Comparison of ENCODE assay signal across 32 cellular contexts in the genomic region with DNA sequence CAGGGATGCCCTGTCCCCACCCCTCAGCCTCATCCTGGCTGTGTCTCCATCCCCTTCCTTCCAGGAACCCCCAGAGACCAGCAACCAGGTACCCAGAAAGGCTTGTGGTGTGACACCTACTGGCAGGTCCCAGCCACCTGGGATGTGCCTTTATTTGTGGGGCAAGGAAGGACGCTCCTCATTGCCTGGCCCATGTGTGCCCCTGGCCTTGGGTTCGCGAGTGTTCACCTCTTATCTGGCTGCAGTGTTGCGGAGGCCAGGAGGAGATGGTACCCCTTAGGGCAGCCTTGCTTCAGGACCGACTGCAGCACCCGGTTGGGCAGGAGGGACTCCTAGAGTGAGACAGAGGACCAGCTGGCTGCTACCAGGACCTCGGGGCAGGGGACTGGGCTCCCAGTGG. TPM values are rescaled to one million over a fixed set of nuclear protein-coding genes. Genes with fewer than 3 reads are reported as not detected.
A peak's percentile ranks its signal among the peaks of the same experiment; 100 is the strongest.
DNase-seq lines count a peak whose midpoint lies in the region; ATAC-seq and TF ChIP-seq lines count a peak whose summit lies in the region.
"Had no signal": no experiment of that assay in that cellular context is flagged by ENCODE, and none has a peak within 500 bp of the region (broad histone marks: within the 10 kb centered on the region; RNA-seq: fewer than 3 reads in every experiment).

No MANE protein-coding gene starts in this region.

- H2BK5ac ChIP-seq in trophoblast cell (ENCODE audit: low read depth, low read length, poor library complexity) = no peak overlapping the region

- H3K4me2 ChIP-seq in MM.1S (ENCODE audit: low read depth, low read length) (no peak overlapping the region), trophoblast cell (ENCODE audit: low read length) (no peak overlapping the region)

- WGBS in trophoblast cell (ENCODE audit: extremely low coverage, insufficient coverage, insufficient read length) = no CpG with 5 or more reads among the region's 7 CpGs
- 76 to 82% (median 81%) methylated on average over 6 to 7 of the region's 7 CpGs for WGBS in heart left ventricle, 4 donors

- H2AFZ ChIP-seq in MM.1S (ENCODE audit: low read length) = no peak overlapping the region
- no peak overlapping the region for H2AFZ ChIP-seq in trophoblast cell (ENCODE audit: insufficient read depth, low read length, poor library complexity)

- no peaks in the 10 kb centered on the region for H3F3A ChIP-seq in MM.1S (ENCODE audit: insufficient read depth, low read length)

- H3K4me3 ChIP-seq in MM.1S (ENCODE audit: low read length) = no peak overlapping the region
- H3K4me3 ChIP-seq in dorsolateral prefrontal cortex = no peak overlapping the region
- H3K4me3 ChIP-seq in trophoblast cell (ENCODE audit: low read depth, low read length) = no peak overlapping the region
- no peak overlapping the region for H3K4me3 ChIP-seq in uterus
- no peak overlapping the region for H3K4me3 ChIP-seq in heart left ventricle
- H3K4me3 ChIP-seq: hepatocyte, left lung, ovary, right atrium auricular region, thoracic aorta had no signal

- no peak overlapping the region for H4K12ac ChIP-seq in trophoblast cell (ENCODE audit: low read depth, low read length)

- H3K27ac ChIP-seq in MM.1S (ENCODE audit: low read length) = no peak overlapping the region
- peak overlapping the region in 55 of 59 donors; percentile 60 to 98 (median 94) for H3K27ac ChIP-seq in dorsolateral prefrontal cortex
- H3K27ac ChIP-seq in trophoblast cell (ENCODE audit: low read depth, low read length) = no peak overlapping the region
- H3K27ac ChIP-seq in uterus = no peak overlapping the region
- H3K27ac ChIP-seq in heart left ventricle = no peak overlapping the region
- H3K27ac ChIP-seq: hepatocyte, left lung, ovary, right atrium auricular region had no signal

- H3K79me2 ChIP-seq in MM.1S (ENCODE audit: low read length) (no peaks in the 10 kb centered on the region), trophoblast cell (ENCODE audit: control insufficient read depth, insufficient read depth, low read length, poor library complexity) (peaks cover 9% of the 10 kb centered on the region)
- H3K79me2 ChIP-seq: hepatocyte had no signal

- peak overlapping the region; percentile 7 for H4K91ac ChIP-seq in trophoblast cell (ENCODE audit: low read depth, low read length)

- H3K23ac ChIP-seq in trophoblast cell (ENCODE audit: low read length) = no peak overlapping the region

- no peaks in the 10 kb centered on the region for H3K9me3 ChIP-seq in MM.1S (replicated peaks; ENCODE audit: insufficient read depth, low read length)
- H3K9me3 ChIP-seq in trophoblast cell (ENCODE audit: insufficient read depth, low read depth, low read length) = no peaks in the 10 kb centered on the region
- H3K9me3 ChIP-seq in uterus = no peaks in the 10 kb centered on the region
- H3K9me3 ChIP-seq in heart left ventricle = no peaks in the 10 kb centered on the region
- H3K9me3 ChIP-seq: left lung, ovary, right atrium auricular region, thoracic aorta had no signal

- TF ChIP-seq POLR2A in uterus (IDR thresholded peaks at IDR 0.05) = no peak
- no peak for TF ChIP-seq POLR2A in heart left ventricle (IDR thresholded peaks at IDR 0.05)

- H2BK120ac ChIP-seq in trophoblast cell (ENCODE audit: insufficient read depth, low read length, poor library complexity) = no peak overlapping the region

- intact Hi-C loops in dorsolateral prefrontal cortex (cut with DNase I) (loop anchor here (5.0 kb wide), 3 partner anchors 115 to 355 kb away; no protein-coding TSS in a partner anchor), uterus (cut with DNase I; ENCODE audit: low total_unique reads) (loop anchor here (5.0 kb wide), 1 partner anchor 475 kb away; no protein-coding TSS in a partner anchor), heart left ventricle (cut with DNase I) (loop anchor here in 2 of 10 donors (2.0 to 10.0 kb wide), 3 partner anchors 437 to 481 kb away; a partner anchor contains a TSS)

- no peaks in the 10 kb centered on the region for H4K20me1 ChIP-seq in MM.1S (ENCODE audit: insufficient read depth, low read length)

- H3K18ac ChIP-seq in trophoblast cell (ENCODE audit: low read length) = no peak overlapping the region

- H3K14ac ChIP-seq in trophoblast cell (ENCODE audit: low read length) = no peak overlapping the region

- no peak overlapping the region for H4K8ac ChIP-seq in trophoblast cell (ENCODE audit: low read depth, low read length)

- H3K27me3 ChIP-seq in MM.1S (replicated peaks; ENCODE audit: insufficient read depth, low read length) = peaks cover 46% of the 10 kb centered on the region
- H3K27me3 ChIP-seq in dorsolateral prefrontal cortex = no peaks in the 10 kb centered on the region
- H3K27me3 ChIP-seq in trophoblast cell (ENCODE audit: insufficient read depth, low read length) = no peaks in the 10 kb centered on the region
- no peaks in the 10 kb centered on the region for H3K27me3 ChIP-seq in uterus
- no peaks in the 10 kb centered on the region for H3K27me3 ChIP-seq in heart left ventricle
- H3K27me3 ChIP-seq: hepatocyte, ovary, right atrium auricular region had no signal

- DNase-seq in MM.1S (no peak), dorsolateral prefrontal cortex (no peak), trophoblast cell (no peak), uterus (no peak), heart left ventricle (no peak), DMS79 (lab: John Stamatoyannopoulos, UW) (no peak)
- DNase-seq: activated CD4-positive, alpha-beta T cell treated with anti-CD3 and anti-CD28 coated beads, Interleukin-2, amount 50 U/mL, for 48 hours; activated CD8-positive, alpha-beta memory T cell treated with anti-CD3 and anti-CD28 coated beads, Interleukin-2, amount 50 U/mL, for 4 hours; activated naive CD8-positive, alpha-beta T cell treated with anti-CD3 and anti-CD28 coated beads for 36 hours; GOT3; Kasumi-1; midbrain; natural killer cell; NCI-H1105; NCI-H1930; NCI-H2227 treated with DMSO at 0.1 percent for 48 hours; NCI-H774; stimulated activated CD4-positive, alpha-beta T cell treated with anti-CD3 and anti-CD28 coated beads, Interleukin-12 subunit alpha, Interleukin-12 subunit beta, amount 100 ng/mL, for 4 hours; stimulated activated CD4-positive, alpha-beta T cell treated with anti-CD3 and anti-CD28 coated beads, Interleukin-4, amount 100 ng/mL, for 24 hours; stimulated activated naive CD4-positive, alpha-beta T cell treated with Interleukin-2 at 50 U/mL for 16 hours; T-helper 9 cell had no signal

- peaks cover 21% of the 10 kb centered on the region for H3K79me1 ChIP-seq in trophoblast cell (ENCODE audit: low read length)

- TF ChIP-seq CTCF in GM12872 (IDR thresholded peaks at IDR 0.05; ENCODE audit: insufficient read depth, low read depth, low read length) (0 out of 3 replicates have a peak, but pooled peaks have one; percentile 13), MM.1S (IDR thresholded peaks at IDR 0.05; ENCODE audit: low read length) (peak; percentile 17), dorsolateral prefrontal cortex (IDR thresholded peaks at IDR 0.05 in 54 of 56, conservative IDR thresholded peaks at IDR 0.05 in 2 of 56; ENCODE audit: low read depth in 1 of 56, partially characterized antibody in 56 of 56) (peak in 1 of 56 donors; percentile 8), uterus (IDR thresholded peaks at IDR 0.05) (no peak), heart left ventricle (IDR thresholded peaks at IDR 0.05) (no peak)

- H3K4me1 ChIP-seq in MM.1S (ENCODE audit: low read length) = peaks cover 11% of the 10 kb centered on the region
- H3K4me1 ChIP-seq in trophoblast cell (ENCODE audit: control insufficient read depth in 1 of 2, insufficient read depth in 2 of 2, low read length in 2 of 2) = peaks cover 12 to 13% of the 10 kb centered on the region in 2 experiments
- peaks cover 0 to 12% of the 10 kb centered on the region in 2 donors for H3K4me1 ChIP-seq in uterus
- peaks cover 0 to 38% (median 31%) of the 10 kb centered on the region in 12 donors for H3K4me1 ChIP-seq in heart left ventricle

- no peak overlapping the region for H3K4ac ChIP-seq in trophoblast cell (ENCODE audit: low read depth, low read length)

- no peaks in the 10 kb centered on the region for H3K9me2 ChIP-seq in MM.1S (replicated peaks; ENCODE audit: insufficient read depth, low read length)

- ATAC-seq in GM21423 (IDR thresholded peaks at IDR 0.05; ENCODE audit: unreplicated experiment) (no peak), heart left ventricle (no peak)
- ATAC-seq: activated T-helper 17 cell treated with anti-CD3 and anti-CD28 coated beads, Interleukin-2, amount 50 U/mL, for 72 hours; left lung; natural killer cell; WTC11 had no signal

- peak overlapping the region; percentile 0 for H2AK5ac ChIP-seq in trophoblast cell (ENCODE audit: low read length)

- H3K36me3 ChIP-seq in MM.1S (replicated peaks; ENCODE audit: insufficient read depth, low read length) (no peaks in the 10 kb centered on the region), trophoblast cell (ENCODE audit: control insufficient read depth in 1 of 2, insufficient read depth in 2 of 2, low read length in 2 of 2) (no peaks in the 10 kb centered on the region), uterus (no peaks in the 10 kb centered on the region), heart left ventricle (no peaks in the 10 kb centered on the region)
- H3K36me3 ChIP-seq: left lung, ovary, right atrium auricular region, thoracic aorta had no signal

- H2BK12ac ChIP-seq in trophoblast cell (ENCODE audit: low read length) = no peak overlapping the region

- H3K9ac ChIP-seq in MM.1S (ENCODE audit: low read length) = no peak overlapping the region
- H3K9ac ChIP-seq in trophoblast cell (ENCODE audit: low read length) = no peak overlapping the region

RNA-seq across cellular contexts. Expression of a gene that starts 8.8 kb away (rescaled TPM):
- 1 to 10 TPM in 55 of 120 experiments, under 1 TPM in 47, not detected in 18; 0.18 to 3.1 (median 1.0) TPM for total RNA-seq in dorsolateral prefrontal cortex
- polyA plus RNA-seq in trophoblast cell (2013) = 0.07 TPM in 1 of 2 replicates, not detected in the other
- total RNA-seq in uterus = under 1 TPM in 1 of 4 donors, not detected in 3; 0.35 TPM
- not detected for total RNA-seq in heart left ventricle
- polyA plus RNA-seq in heart left ventricle = not detected
- total RNA-seq: activated naive CD8-positive, alpha-beta T cell treated with anti-CD3 and anti-CD28 coated beads for 36 hours; activated T-helper 17 cell treated with anti-CD3 and anti-CD28 coated beads, Interleukin-2, amount 50 U/mL, for 72 hours; fibroblast of villous mesenchyme; G401; hepatocyte; left lung; natural killer cell; right atrium auricular region; thoracic aorta had no signal
- polyA plus RNA-seq: hepatocyte had no signal

RNA-seq across cellular contexts. Expression of a gene that starts 13.8 kb away (rescaled TPM):
- total RNA-seq in dorsolateral prefrontal cortex (10 to 100 TPM; 22.2 to 45.4 (median 32.9) TPM), uterus (10 to 100 TPM in 3 of 4 donors, 1 to 10 TPM in 1; 1.8 to 30.8 (median 21.6) TPM), heart left ventricle (10 to 100 TPM; 39.0 to 76.7 (median 56.0) TPM)
- 31.8 and 32.6 TPM in 2 replicates for polyA plus RNA-seq in trophoblast cell (2013)
- 100 to 1,000 TPM in 1 of 2 donors, 10 to 100 TPM in 1; 87.7 to 111 TPM for polyA plus RNA-seq in heart left ventricle

RNA-seq across cellular contexts. Expression of a gene that starts 29.8 kb away (rescaled TPM):
- total RNA-seq in dorsolateral prefrontal cortex = 10 to 100 TPM; 20.5 to 43.2 (median 32.5) TPM
- polyA plus RNA-seq in trophoblast cell (2013) = 16.6 and 17.9 TPM in 2 replicates
- 10 to 100 TPM in 2 of 4 donors, 1 to 10 TPM in 2; 1.3 to 20.3 (median 8.5) TPM for total RNA-seq in uterus
- total RNA-seq in heart left ventricle = 10 to 100 TPM in 5 of 9 donors, 1 to 10 TPM in 4; 7.5 to 22.5 (median 10.3) TPM
- polyA plus RNA-seq in heart left ventricle = 10 to 100 TPM in 1 of 2 donors, 1 to 10 TPM in 1; 8.2 to 17.2 TPM

RNA-seq across cellular contexts. Expression of a gene that starts 53.3 kb away (rescaled TPM):
- total RNA-seq in dorsolateral prefrontal cortex (1 to 10 TPM in 4 of 120 experiments, under 1 TPM in 37, not detected in 79; 0.33 to 1.6 (median 0.47) TPM), uterus (1 to 10 TPM in 2 of 4 donors, not detected in 2; 3.5 to 5.5 TPM), heart left ventricle (1 to 10 TPM in 3 of 9 donors, under 1 TPM in 5, not detected in 1; 0.22 to 1.5 (median 0.84) TPM)
- polyA plus RNA-seq in trophoblast cell (2013) = 1.3 and 1.4 TPM in 2 replicates
- under 1 TPM; 0.65 to 0.83 TPM for polyA plus RNA-seq in heart left ventricle
- total RNA-seq: G401, natural killer cell had no signal

Comparison
In these comparisons a context has a peak if more than half of its experiments do, and no peak if none do; other contexts are left out.
1. CTCF ChIP-seq: peak in GM12872 (single experiment) and MM.1S (single experiment); none in uterus (0 of 4) and heart left ventricle (0 of 12).
2. H3K27ac ChIP-seq: peak in dorsolateral prefrontal cortex (55 of 59); none in MM.1S (single experiment), trophoblast cell (single experiment), uterus (0 of 2) and heart left ventricle (0 of 12).